8 cellular contexts compared by ENCODE assay signal in genomic region chr14:77459072-77459723, GRCh38. TPM values are rescaled to one million over a fixed set of nuclear protein-coding genes. Genes with fewer than 3 reads are reported as not detected.
A peak's percentile ranks its signal among the peaks of the same experiment; 100 is the strongest.
DNase-seq lines count a peak whose midpoint lies in the region; ATAC-seq and TF ChIP-seq lines count a peak whose summit lies in the region.

No MANE protein-coding gene starts in this region.

- H3K4me3 Mint-ChIP-seq in central memory CD8-positive, alpha-beta T cell: peak overlapping the region; percentile 98

- H3K9ac ChIP-seq in liver (ENCODE audit: low read depth in 1 of 2, low read length in 2 of 2): peak overlapping the region; percentile 79 to 99

- peaks cover 0 to 30% (median 16%) of the 10 kb centered on the region in 4 donors for H3K4me1 ChIP-seq in liver (ENCODE audit: control insufficient read depth in 4 of 4, insufficient read depth in 4 of 4, low read length in 3 of 4)

- H3K27ac ChIP-seq in WERI-Rb-1 (peak overlapping the region; percentile 97), liver (ENCODE audit: low read depth in 1 of 2, low read length in 2 of 2) (no peak overlapping the region)

- peaks cover 58% of the 10 kb centered on the region for H3K36me3 Mint-ChIP-seq in central memory CD8-positive, alpha-beta T cell (ENCODE audit: insufficient read depth)

- H3K36me3 ChIP-seq in WERI-Rb-1: peaks cover 48% of the 10 kb centered on the region
- H3K36me3 ChIP-seq in liver (ENCODE audit: control insufficient read depth in 4 of 4, insufficient read depth in 3 of 4, low read depth in 1 of 4, low read length in 3 of 4): peaks cover 7 to 40% (median 34%) of the 10 kb centered on the region in 4 donors

- peak; percentile 49 to 68 for TF ChIP-seq RAD21 in liver (IDR thresholded peaks at IDR 0.05)

- DNase-seq in NCI-H2107 treated with DMSO at 0.1 percent for 48 hours (lab: John Stamatoyannopoulos, UW; ENCODE audit: unreplicated experiment): peak; percentile 47
- no peak for DNase-seq in NCI-H2107 (lab: John Stamatoyannopoulos, UW)
- DNase-seq in NCI-H1694 (lab: John Stamatoyannopoulos, UW): peak; percentile 98
- DNase-seq in WERI-Rb-1: peak; percentile 81
- peak; percentile 38 to 40 for DNase-seq in central memory CD8-positive, alpha-beta T cell (ENCODE audit: low spot score in 2 of 2)
- DNase-seq in stimulated activated CD4-positive, alpha-beta T cell treated with anti-CD3 and anti-CD28 coated beads, Interleukin-2, amount 100 ng/mL, for 48 hours: peak; percentile 62 to 70

- no peak for ATAC-seq in central memory CD8-positive, alpha-beta T cell (replicated peaks; ENCODE audit: extremely low read depth, poor library complexity, severe bottlenecking)
- ATAC-seq in GM18511 (IDR thresholded peaks at IDR 0.05; ENCODE audit: unreplicated experiment): no peak

- H3K27ac Mint-ChIP-seq in central memory CD8-positive, alpha-beta T cell (ENCODE audit: low read depth): peak overlapping the region; percentile 94

- H3K9me3 ChIP-seq in WERI-Rb-1 (ENCODE audit: severe bottlenecking): no peaks in the 10 kb centered on the region
- no peaks in the 10 kb centered on the region for H3K9me3 ChIP-seq in liver (ENCODE audit: control insufficient read depth in 4 of 4, low read length in 3 of 4)

- peaks cover 38% of the 10 kb centered on the region for H3K4me1 Mint-ChIP-seq in central memory CD8-positive, alpha-beta T cell

- no peaks in the 10 kb centered on the region for H3K27me3 Mint-ChIP-seq in central memory CD8-positive, alpha-beta T cell

- H3K9me3 Mint-ChIP-seq in central memory CD8-positive, alpha-beta T cell: no peaks in the 10 kb centered on the region

- 50% methylated on average over 13 of the region's 13 CpGs for WGBS in liver

- TF ChIP-seq CTCF in WERI-Rb-1 (IDR thresholded peaks at IDR 0.05; ENCODE audit: low read depth, low read length) (peak; percentile 62), liver (IDR thresholded peaks at IDR 0.05; ENCODE audit: low read depth, low read length, missing input control) (peak; percentile 25)

- H3K27me3 ChIP-seq in WERI-Rb-1 (ENCODE audit: insufficient read depth, low read depth, severe bottlenecking) (no peaks in the 10 kb centered on the region), liver (ENCODE audit: control insufficient read depth in 4 of 4, insufficient read depth in 4 of 4, low read length in 3 of 4) (no peaks in the 10 kb centered on the region)

- H3K4me3 ChIP-seq in WERI-Rb-1 (ENCODE audit: low read depth, low read length): peak overlapping the region; percentile 87
- H3K4me3 ChIP-seq in liver (ENCODE audit: low read depth in 1 of 3, low read length in 3 of 3): peak overlapping the region; percentile 68 to 90 (median 88)

TF ChIP-seq in liver, 16 proteins besides CTCF, POLR2A, EP300 and RAD21:
- TF ChIP-seq REST (IDR thresholded peaks at IDR 0.05) (no peak), NR2F2 (IDR thresholded peaks at IDR 0.05) (no peak), SP1 (IDR thresholded peaks at IDR 0.05) (no peak), YY1 (IDR thresholded peaks at IDR 0.05) (no peak), HNF4G (IDR thresholded peaks at IDR 0.05) (no peak), JUND (IDR thresholded peaks at IDR 0.05) (no peak), HNF4A (conservative IDR thresholded peaks at IDR 0.05) (no peak), RXRA (IDR thresholded peaks at IDR 0.05) (no peak), FOXA1 (IDR thresholded peaks at IDR 0.05) (no peak), GABPA (IDR thresholded peaks at IDR 0.05 in 1 of 2, conservative IDR thresholded peaks at IDR 0.05 in 1 of 2) (no peak), TAF1 (conservative IDR thresholded peaks at IDR 0.05) (no peak), EGR1 (IDR thresholded peaks at IDR 0.05; ENCODE audit: low read depth in 2 of 2) (no peak), ATF3 (IDR thresholded peaks at IDR 0.05) (no peak), FOXA2 (IDR thresholded peaks at IDR 0.05) (no peak)
- TF ChIP-seq, protein P1, sequence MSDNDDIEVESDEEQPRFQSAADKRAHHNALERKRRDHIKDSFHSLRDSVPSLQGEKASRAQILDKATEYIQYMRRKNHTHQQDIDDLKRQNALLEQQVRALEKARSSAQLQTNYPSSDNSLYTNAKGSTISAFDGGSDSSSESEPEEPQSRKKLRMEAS (IDR thresholded peaks at IDR 0.05): no peak
- TF ChIP-seq, protein P2, sequence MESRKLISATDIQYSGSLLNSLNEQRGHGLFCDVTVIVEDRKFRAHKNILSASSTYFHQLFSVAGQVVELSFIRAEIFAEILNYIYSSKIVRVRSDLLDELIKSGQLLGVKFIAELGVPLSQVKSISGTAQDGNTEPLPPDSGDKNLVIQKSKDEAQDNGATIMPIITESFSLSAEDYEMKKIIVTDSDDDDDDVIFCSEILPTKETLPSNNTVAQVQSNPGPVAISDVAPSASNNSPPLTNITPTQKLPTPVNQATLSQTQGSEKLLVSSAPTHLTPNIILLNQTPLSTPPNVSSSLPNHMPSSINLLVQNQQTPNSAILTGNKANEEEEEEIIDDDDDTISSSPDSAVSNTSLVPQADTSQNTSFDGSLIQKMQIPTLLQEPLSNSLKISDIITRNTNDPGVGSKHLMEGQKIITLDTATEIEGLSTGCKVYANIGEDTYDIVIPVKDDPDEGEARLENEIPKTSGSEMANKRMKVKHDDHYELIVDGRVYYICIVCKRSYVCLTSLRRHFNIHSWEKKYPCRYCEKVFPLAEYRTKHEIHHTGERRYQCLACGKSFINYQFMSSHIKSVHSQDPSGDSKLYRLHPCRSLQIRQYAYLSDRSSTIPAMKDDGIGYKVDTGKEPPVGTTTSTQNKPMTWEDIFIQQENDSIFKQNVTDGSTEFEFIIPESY (IDR thresholded peaks at IDR 0.05): no peak

RNA-seq across cellular contexts. Expression of gene AHSA1, which starts 1.3 kb away (rescaled TPM):
- total RNA-seq in liver: 10 to 100 TPM; 45.8 to 80.7 TPM
- 10 to 100 TPM; 47.5 to 54.3 TPM for polyA plus RNA-seq in liver

RNA-seq across cellular contexts. Expression of gene VIPAS39, which starts 1.8 kb away (rescaled TPM):
- total RNA-seq in liver: 10 to 100 TPM in 1 of 2 donors, 1 to 10 TPM in 1; 9.8 to 13.9 TPM
- 1 to 10 TPM; 5.6 to 8.0 TPM for polyA plus RNA-seq in liver

RNA-seq across cellular contexts. Expression of gene NOXRED1, which starts 35.9 kb away (rescaled TPM):
- under 1 TPM; 0.19 to 0.50 TPM for total RNA-seq in liver
- polyA plus RNA-seq in liver: under 1 TPM; 0.06 to 0.42 TPM

RNA-seq across cellular contexts. Expression of gene ISM2, which starts 39.4 kb away (rescaled TPM):
- total RNA-seq in liver: not detected
- polyA plus RNA-seq in liver: not detected
